ENCODE assay signal across 21 cellular contexts in the genomic region with DNA sequence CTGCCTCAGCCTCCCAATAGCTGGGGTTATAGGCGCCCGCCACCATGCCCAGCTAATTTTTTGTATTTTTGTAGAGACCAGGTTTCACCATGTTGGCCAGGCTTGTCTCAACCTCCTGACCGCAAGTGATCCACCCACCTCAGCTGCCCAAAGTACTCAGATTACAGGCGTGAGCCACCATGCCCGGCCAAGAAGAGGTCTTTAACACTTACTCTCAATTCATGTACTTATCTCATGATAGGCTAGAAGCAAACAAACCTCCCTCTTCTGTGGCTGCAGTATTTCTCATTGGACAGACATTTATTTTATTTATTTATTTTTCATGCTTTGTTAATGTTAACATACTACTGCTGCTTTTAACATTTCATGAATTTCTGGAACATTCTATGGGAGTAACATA. TPM values are rescaled to one million over a fixed set of nuclear protein-coding genes. Genes with fewer than 3 reads are reported as not detected.
A peak's percentile ranks its signal among the peaks of the same experiment; 100 is the strongest.
DNase-seq lines count a peak whose midpoint lies in the region; ATAC-seq and TF ChIP-seq lines count a peak whose summit lies in the region.
"Had no signal": no experiment of that assay in that cellular context is flagged by ENCODE, and none has a peak within 500 bp of the region (broad histone marks: within the 10 kb centered on the region; RNA-seq: fewer than 3 reads in every experiment).

No MANE protein-coding gene starts in this region.

- H3K27ac Mint-ChIP-seq in mesothelial cell of epicardium (peak overlapping the region; percentile 43), type B pancreatic cell (peak overlapping the region; percentile 8)
- H3K27ac Mint-ChIP-seq: B cell had no signal

- in situ Hi-C loops in KBM-7 (cut with MboI; ENCODE audit: low pct_unique_long_range_greater_than_20kb, low sequenced_read_pairs): no loop called here

- no peak for TF ChIP-seq CTCF in RWPE1 (conservative IDR thresholded peaks at IDR 0.05; ENCODE audit: low read depth)
- TF ChIP-seq CTCF in mesothelial cell of epicardium (IDR thresholded peaks at IDR 0.05; ENCODE audit: unreplicated experiment): no peak
- TF ChIP-seq CTCF in type B pancreatic cell (conservative IDR thresholded peaks at IDR 0.05): no peak

- CTCF ChIA-PET in RWPE1 (lab: Yijun Ruan, JAX): interaction anchor here (1.4 kb wide), 1 partner anchor 24 kb away, joined by 6 read pairs; no protein-coding TSS in a partner anchor

- peaks cover 19% of the 10 kb centered on the region for H3K36me3 Mint-ChIP-seq in mesothelial cell of epicardium
- peaks cover 18% of the 10 kb centered on the region for H3K36me3 Mint-ChIP-seq in type B pancreatic cell

- H3K4me3 Mint-ChIP-seq in mesothelial cell of epicardium: no peak overlapping the region
- no peak overlapping the region for H3K4me3 Mint-ChIP-seq in type B pancreatic cell
- H3K4me3 Mint-ChIP-seq: B cell; CD4-positive, CD25-positive, alpha-beta regulatory T cell had no signal

- peak; percentile 29 for DNase-seq in NCI-H510A treated with DMSO at 0.1 percent for 48 hours (lab: John Stamatoyannopoulos, UW)
- DNase-seq in NCI-H510A (lab: John Stamatoyannopoulos, UW): no peak
- no peak for DNase-seq in RWPE1 (ENCODE audit: low spot score)
- DNase-seq in mesothelial cell of epicardium (ENCODE audit: low spot score in 2 of 2, unreplicated experiment in 2 of 2): no peak
- no peak for DNase-seq in type B pancreatic cell (ENCODE audit: extremely low spot score, unreplicated experiment)
- no peak for DNase-seq in KBM-7
- no peak for DNase-seq in occipital lobe (lab: John Stamatoyannopoulos, UW)
- DNase-seq: 8988T; Caco-2; CD4-positive, CD25-positive, alpha-beta regulatory T cell; MV-4-11; NCI-H1694 treated with DMSO at 0.1 percent for 48 hours; NCI-H2107; NK-92 treated with Interleukin-12 subunit alpha and Interleukin-12 subunit beta, amount 100 ng/mL, for 24 hours; Peyer's patch had no signal

- H3K4me1 Mint-ChIP-seq in mesothelial cell of epicardium (no peaks in the 10 kb centered on the region), type B pancreatic cell (ENCODE audit: unreplicated experiment) (no peaks in the 10 kb centered on the region)

- POLR2A ChIA-PET in RWPE1 (lab: Yijun Ruan, JAX; ENCODE audit: low non-redundant PET): no interaction called here

- no peak for ATAC-seq in GM18909 (IDR thresholded peaks at IDR 0.05; ENCODE audit: poor library complexity, unreplicated experiment)
- ATAC-seq: HCT116, Right ventricle myocardium inferior had no signal

- H3K27ac ChIP-seq in RWPE1: peak overlapping the region; percentile 42
- H3K27ac ChIP-seq: KMS-11, Peyer's patch had no signal

- no peaks in the 10 kb centered on the region for H3K9me3 Mint-ChIP-seq in mesothelial cell of epicardium
- H3K9me3 Mint-ChIP-seq in type B pancreatic cell: no peaks in the 10 kb centered on the region
- H3K9me3 Mint-ChIP-seq: CD4-positive, CD25-positive, alpha-beta regulatory T cell had no signal

- H3K27me3 Mint-ChIP-seq in mesothelial cell of epicardium (ENCODE audit: low read depth): no peaks in the 10 kb centered on the region
- H3K27me3 Mint-ChIP-seq in type B pancreatic cell: no peaks in the 10 kb centered on the region
- H3K27me3 Mint-ChIP-seq: B cell; CD4-positive, CD25-positive, alpha-beta regulatory T cell had no signal

RNA-seq across cellular contexts. Expression of a gene that starts 7.0 kb away (rescaled TPM):
- total RNA-seq in mesothelial cell of epicardium (44.3 to 51.0 TPM (median 46.8 TPM) in 3 replicates), type B pancreatic cell (ENCODE audit: low replicate concordance) (33.6 and 40.7 TPM in 2 replicates), occipital lobe (18.1 TPM)

RNA-seq across cellular contexts. Expression of a gene that starts 15.8 kb away (rescaled TPM):
- total RNA-seq in mesothelial cell of epicardium: 121 to 132 TPM (median 124 TPM) in 3 replicates
- total RNA-seq in type B pancreatic cell (ENCODE audit: low replicate concordance): 136 and 170 TPM in 2 replicates
- total RNA-seq in occipital lobe: 548 TPM

RNA-seq across cellular contexts. Expression of a gene that starts 28.8 kb away (rescaled TPM):
- total RNA-seq in mesothelial cell of epicardium (11.3 to 12.0 TPM (median 11.4 TPM) in 3 replicates), type B pancreatic cell (ENCODE audit: low replicate concordance) (14.0 and 19.7 TPM in 2 replicates), occipital lobe (3.0 TPM)

RNA-seq across cellular contexts. Expression of a gene that starts 44.2 kb away (rescaled TPM):
- 542 to 571 TPM (median 565 TPM) in 3 replicates for total RNA-seq in mesothelial cell of epicardium
- 465 and 602 TPM in 2 replicates for total RNA-seq in type B pancreatic cell (ENCODE audit: low replicate concordance)
- 264 TPM for total RNA-seq in occipital lobe

RNA-seq across cellular contexts. Expression of a gene that starts 50.8 kb away (rescaled TPM):
- total RNA-seq in mesothelial cell of epicardium (46.4 to 49.5 TPM (median 46.9 TPM) in 3 replicates), type B pancreatic cell (ENCODE audit: low replicate concordance) (16.4 and 42.0 TPM in 2 replicates), occipital lobe (1.4 TPM)
- total RNA-seq: SK-MEL-5 had no signal
